23 cellular contexts compared by ENCODE assay signal in genomic region chr11:69958308-69958707, GRCh38.
DNase-seq lines count a peak whose midpoint lies in the region; ATAC-seq and TF ChIP-seq lines count a peak whose summit lies in the region.
"Had no signal": no experiment of that assay in that cellular context is flagged by ENCODE, and none has a peak within 500 bp of the region (broad histone marks: within the 10 kb centered on the region; RNA-seq: fewer than 3 reads in every experiment).

No MANE protein-coding gene starts in this region.

- ATAC-seq in HG03439 (IDR thresholded peaks at IDR 0.05; ENCODE audit: unreplicated experiment) (no peak), GM21737 (IDR thresholded peaks at IDR 0.05; ENCODE audit: unreplicated experiment) (no peak)
- ATAC-seq: effector memory CD8-positive, alpha-beta T cell; naive thymus-derived CD8-positive, alpha-beta T cell; stimulated activated naive CD8-positive, alpha-beta T cell treated with anti-CD3 and anti-CD28 coated beads, Interleukin-15, amount 100 ng/mL, for 72 hours had no signal

- BruUV-seq in mammary epithelial cell (replicated peaks; lab: Mats Ljungman, UMichigan) (no TSS peak), MCF 10A (replicated peaks; lab: Mats Ljungman, UMichigan) (no TSS peak)

- no peak overlapping the region for H3K27ac Mint-ChIP-seq in MCF 10A (ENCODE audit: low read depth, unreplicated experiment)
- H3K27ac Mint-ChIP-seq: CD4-positive, alpha-beta memory T cell; effector memory CD8-positive, alpha-beta T cell; naive thymus-derived CD8-positive, alpha-beta T cell; stimulated activated naive CD8-positive, alpha-beta T cell treated with anti-CD3 and anti-CD28 coated beads, Interleukin-15, amount 100 ng/mL, for 72 hours; T-helper 1 cell treated with Interleukin-12 subunit alpha and Interleukin-12 subunit beta and Interleukin-4 antibody, amounts not matched to agents 30 μg/mL and 1 μg/mL, for 36 hours had no signal

- no peak overlapping the region for H3K4me2 ChIP-seq in mammary epithelial cell (ENCODE audit: insufficient read depth, low read depth, low read length)

- peaks cover 20% of the 10 kb centered on the region for H3K4me1 ChIP-seq in mammary epithelial cell (ENCODE audit: insufficient read depth, low read length)
- H3K4me1 ChIP-seq in adipocyte (ENCODE audit: control insufficient read depth, insufficient read depth, low read length): no peaks in the 10 kb centered on the region

- no peaks in the 10 kb centered on the region for H3K36me3 Mint-ChIP-seq in MCF 10A (ENCODE audit: insufficient read depth, unreplicated experiment)
- H3K36me3 Mint-ChIP-seq: CD4-positive, alpha-beta memory T cell had no signal

- H3K4me3 ChIP-seq in mammary epithelial cell (replicated peaks in 1 of 3; ENCODE audit: insufficient read depth in 1 of 3, low read depth in 2 of 3, low read length in 3 of 3): no peak overlapping the region
- H3K4me3 ChIP-seq in adipocyte (ENCODE audit: low read length): no peak overlapping the region
- no peak overlapping the region for H3K4me3 ChIP-seq in coronary artery

- no peak overlapping the region for H3K4me3 Mint-ChIP-seq in MCF 10A (ENCODE audit: unreplicated experiment)
- H3K4me3 Mint-ChIP-seq: CD4-positive, alpha-beta memory T cell; effector memory CD8-positive, alpha-beta T cell; naive thymus-derived CD8-positive, alpha-beta T cell; stimulated activated naive CD8-positive, alpha-beta T cell treated with anti-CD3 and anti-CD28 coated beads, Interleukin-15, amount 100 ng/mL, for 72 hours; T-helper 1 cell treated with Interleukin-12 subunit alpha and Interleukin-12 subunit beta and Interleukin-4 antibody, amounts not matched to agents 30 μg/mL and 1 μg/mL, for 36 hours had no signal

- no peak overlapping the region for H2AFZ ChIP-seq in mammary epithelial cell (ENCODE audit: low read depth, low read length)

- peaks cover 6% of the 10 kb centered on the region for H3K4me1 Mint-ChIP-seq in MCF 10A (ENCODE audit: insufficient read depth, unreplicated experiment)
- H3K4me1 Mint-ChIP-seq: CD4-positive, alpha-beta memory T cell; stimulated activated naive CD8-positive, alpha-beta T cell treated with anti-CD3 and anti-CD28 coated beads, Interleukin-15, amount 100 ng/mL, for 72 hours had no signal

- no peak overlapping the region for H3K27ac ChIP-seq in mammary epithelial cell (ENCODE audit: insufficient read depth, low read depth, low read length)
- H3K27ac ChIP-seq in coronary artery: no peak overlapping the region
- H3K27ac ChIP-seq: VCaP had no signal

- in situ Hi-C loops in mammary epithelial cell (cut with MboI; ENCODE audit: low sequenced_read_pairs in 2 of 2): no loop called here

- H4K20me1 ChIP-seq in mammary epithelial cell (ENCODE audit: insufficient read depth, low read length): no peaks in the 10 kb centered on the region

- no peak for TF ChIP-seq CTCF in mammary epithelial cell (conservative IDR thresholded peaks at IDR 0.05 in 1 of 2, IDR thresholded peaks at IDR 0.05 in 1 of 2; ENCODE audit: extremely low read depth in 1 of 2, insufficient read depth in 1 of 2, low read depth in 1 of 2, low read length in 2 of 2)
- no peak for TF ChIP-seq CTCF in MCF 10A (IDR thresholded peaks at IDR 0.05; ENCODE audit: unreplicated experiment)
- no peak for TF ChIP-seq CTCF in coronary artery (IDR thresholded peaks at IDR 0.05)

- dilution Hi-C loops in mammary epithelial cell (cut with HindIII; ENCODE audit: low sequenced_read_pairs): loop anchor here (5.0 kb wide), 1 partner anchor 74 kb away; no protein-coding TSS in a partner anchor

- no peaks in the 10 kb centered on the region for H3K79me2 ChIP-seq in mammary epithelial cell (ENCODE audit: insufficient read depth, low read length)

- peaks cover 15% of the 10 kb centered on the region for H3K27me3 Mint-ChIP-seq in MCF 10A (ENCODE audit: insufficient read depth, unreplicated experiment)

- H3K9me3 ChIP-seq in mammary epithelial cell (replicated peaks; ENCODE audit: insufficient read depth, low read length) (peaks cover 3% of the 10 kb centered on the region), adipocyte (ENCODE audit: control insufficient read depth, low read length) (peaks cover 16% of the 10 kb centered on the region)

- POLR2A ChIA-PET in MCF 10A (lab: Yijun Ruan, JAX): interaction anchor here (0.6 kb wide), 1 partner anchor 73 kb away, joined by 3 read pairs; no protein-coding TSS in a partner anchor

- CTCF ChIA-PET in mammary epithelial cell (lab: Charles Lee; ENCODE audit: low non-redundant PET) (no interaction called here), MCF 10A (lab: Yijun Ruan, JAX) (interaction anchor here (0.7 kb wide), 1 partner anchor 40 kb away, joined by 3 read pairs; no protein-coding TSS in a partner anchor)

- H3K9me3 Mint-ChIP-seq in MCF 10A (ENCODE audit: unreplicated experiment): no peaks in the 10 kb centered on the region
- H3K9me3 Mint-ChIP-seq: effector memory CD8-positive, alpha-beta T cell; T-helper 1 cell treated with Interleukin-12 subunit alpha and Interleukin-12 subunit beta and Interleukin-4 antibody, amounts not matched to agents 30 μg/mL and 1 μg/mL, for 36 hours had no signal

- no peaks in the 10 kb centered on the region for H3K36me3 ChIP-seq in mammary epithelial cell (ENCODE audit: insufficient read depth, low read length)
- H3K36me3 ChIP-seq in adipocyte (ENCODE audit: control insufficient read depth, insufficient read depth, low read length, severe bottlenecking): no peaks in the 10 kb centered on the region

- intact Hi-C loops in mammary epithelial cell (cut with micrococcal nuclease): no loop called here
- intact Hi-C loops in MCF 10A (cut with micrococcal nuclease): no loop called here

- WGBS in mammary epithelial cell (ENCODE audit: low coverage, missing lambda C conversion rate): 0% methylated on average over 1 of the region's 2 CpGs

- H3K9ac ChIP-seq in mammary epithelial cell (ENCODE audit: insufficient read depth, low read length) (no peak overlapping the region), adipocyte (ENCODE audit: low read length) (no peak overlapping the region)

- DNase-seq in mammary epithelial cell (peak; percentile 37), MCF 10A (ENCODE audit: unreplicated experiment) (no peak), adipocyte (ENCODE audit: low read depth) (peak; percentile 29), foreskin melanocyte (peak; percentile 20), coronary artery (ENCODE audit: low spot score) (no peak), germinal center (ENCODE audit: low spot score) (no peak)
- DNase-seq: activated CD4-positive, alpha-beta T cell treated with anti-CD3 and anti-CD28 coated beads, Interleukin-2, amount 50 U/mL, for 4 hours; CD4-positive, alpha-beta memory T cell; cerebellar nuclear complex; DND-41; effector memory CD8-positive, alpha-beta T cell; hippocampal formation; islet precursor cell; NCI-H1436; NCI-H2171; SHP77 treated with DMSO at 0.1 percent for 48 hours; stimulated activated naive CD8-positive, alpha-beta T cell treated with anti-CD3 and anti-CD28 coated beads, Interleukin-15, amount 100 ng/mL, for 72 hours; trophoblast cell had no signal

- H3K27me3 ChIP-seq in mammary epithelial cell (ENCODE audit: insufficient read depth, low read length): no peaks in the 10 kb centered on the region
- peaks cover 31% of the 10 kb centered on the region for H3K27me3 ChIP-seq in adipocyte (replicated peaks; ENCODE audit: control insufficient read depth, insufficient read depth, low read length)

Comparison
In these comparisons a context has a peak if more than half of its experiments do, and no peak if none do; other contexts are left out.
1. DNase-seq: peak in mammary epithelial cell (single experiment), adipocyte (single experiment) and foreskin melanocyte (single experiment); none in MCF 10A (single experiment), coronary artery (single experiment) and germinal center (single experiment).